Comparison of ENCODE assay signal across 1 cellular context in the genomic region with DNA sequence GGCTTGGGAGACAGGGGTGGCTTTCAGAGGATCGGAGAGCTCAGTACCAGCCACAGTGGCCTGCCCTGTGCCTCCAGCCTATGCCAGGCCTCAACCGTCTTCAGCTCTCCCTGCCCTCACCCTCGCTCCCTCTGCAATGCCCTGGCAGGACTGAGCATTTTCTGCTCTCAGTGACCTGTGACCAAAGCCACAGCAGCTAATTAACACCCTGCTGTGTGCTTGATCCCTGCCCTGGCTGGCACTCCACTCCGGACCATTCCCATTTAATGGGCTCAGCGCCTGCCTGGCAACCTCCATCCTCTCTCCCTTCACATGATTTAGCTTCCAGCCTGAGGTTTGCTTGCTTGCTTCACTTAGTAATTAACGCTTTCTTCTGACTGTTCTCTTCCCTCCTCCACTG.
TF ChIP-seq lines count a peak whose summit lies in the region.

No MANE protein-coding gene starts in this region.

TF ChIP-seq in HepG2, 621 proteins besides CTCF, POLR2A, EP300 and RAD21 (continued from another document):
- TF ChIP-seq, protein P1, sequence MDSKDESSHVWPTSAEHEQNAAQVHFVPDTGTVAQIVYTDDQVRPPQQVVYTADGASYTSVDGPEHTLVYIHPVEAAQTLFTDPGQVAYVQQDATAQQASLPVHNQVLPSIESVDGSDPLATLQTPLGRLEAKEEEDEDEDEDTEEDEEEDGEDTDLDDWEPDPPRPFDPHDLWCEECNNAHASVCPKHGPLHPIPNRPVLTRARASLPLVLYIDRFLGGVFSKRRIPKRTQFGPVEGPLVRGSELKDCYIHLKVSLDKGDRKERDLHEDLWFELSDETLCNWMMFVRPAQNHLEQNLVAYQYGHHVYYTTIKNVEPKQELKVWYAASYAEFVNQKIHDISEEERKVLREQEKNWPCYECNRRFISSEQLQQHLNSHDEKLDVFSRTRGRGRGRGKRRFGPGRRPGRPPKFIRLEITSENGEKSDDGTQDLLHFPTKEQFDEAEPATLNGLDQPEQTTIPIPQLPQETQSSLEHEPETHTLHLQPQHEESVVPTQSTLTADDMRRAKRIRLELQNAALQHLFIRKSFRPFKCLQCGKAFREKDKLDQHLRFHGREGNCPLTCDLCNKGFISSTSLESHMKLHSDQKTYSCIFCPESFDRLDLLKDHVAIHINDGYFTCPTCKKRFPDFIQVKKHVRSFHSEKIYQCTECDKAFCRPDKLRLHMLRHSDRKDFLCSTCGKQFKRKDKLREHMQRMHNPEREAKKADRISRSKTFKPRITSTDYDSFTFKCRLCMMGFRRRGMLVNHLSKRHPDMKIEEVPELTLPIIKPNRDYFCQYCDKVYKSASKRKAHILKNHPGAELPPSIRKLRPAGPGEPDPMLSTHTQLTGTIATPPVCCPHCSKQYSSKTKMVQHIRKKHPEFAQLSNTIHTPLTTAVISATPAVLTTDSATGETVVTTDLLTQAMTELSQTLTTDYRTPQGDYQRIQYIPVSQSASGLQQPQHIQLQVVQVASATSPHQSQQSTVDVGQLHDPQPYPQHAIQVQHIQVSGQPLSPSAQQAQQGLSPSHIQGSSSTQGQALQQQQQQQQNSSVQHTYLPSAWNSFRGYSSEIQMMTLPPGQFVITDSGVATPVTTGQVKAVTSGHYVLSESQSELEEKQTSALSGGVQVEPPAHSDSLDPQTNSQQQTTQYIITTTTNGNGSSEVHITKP (CRISPR knock-in tag; IDR thresholded peaks at IDR 0.05; ENCODE audit: low read depth), result no peak
- TF ChIP-seq, protein P2, sequence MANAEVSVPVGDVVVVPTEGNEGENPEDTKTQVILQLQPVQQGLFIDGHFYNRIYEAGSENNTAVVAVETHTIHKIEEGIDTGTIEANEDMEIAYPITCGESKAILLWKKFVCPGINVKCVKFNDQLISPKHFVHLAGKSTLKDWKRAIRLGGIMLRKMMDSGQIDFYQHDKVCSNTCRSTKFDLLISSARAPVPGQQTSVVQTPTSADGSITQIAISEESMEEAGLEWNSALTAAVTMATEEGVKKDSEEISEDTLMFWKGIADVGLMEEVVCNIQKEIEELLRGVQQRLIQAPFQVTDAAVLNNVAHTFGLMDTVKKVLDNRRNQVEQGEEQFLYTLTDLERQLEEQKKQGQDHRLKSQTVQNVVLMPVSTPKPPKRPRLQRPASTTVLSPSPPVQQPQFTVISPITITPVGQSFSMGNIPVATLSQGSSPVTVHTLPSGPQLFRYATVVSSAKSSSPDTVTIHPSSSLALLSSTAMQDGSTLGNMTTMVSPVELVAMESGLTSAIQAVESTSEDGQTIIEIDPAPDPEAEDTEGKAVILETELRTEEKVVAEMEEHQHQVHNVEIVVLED (CRISPR knock-in tag; IDR thresholded peaks at IDR 0.05; ENCODE audit: borderline replicate concordance), result no peak
- TF ChIP-seq, protein P3, sequence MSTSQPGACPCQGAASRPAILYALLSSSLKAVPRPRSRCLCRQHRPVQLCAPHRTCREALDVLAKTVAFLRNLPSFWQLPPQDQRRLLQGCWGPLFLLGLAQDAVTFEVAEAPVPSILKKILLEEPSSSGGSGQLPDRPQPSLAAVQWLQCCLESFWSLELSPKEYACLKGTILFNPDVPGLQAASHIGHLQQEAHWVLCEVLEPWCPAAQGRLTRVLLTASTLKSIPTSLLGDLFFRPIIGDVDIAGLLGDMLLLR (CRISPR knock-in tag; IDR thresholded peaks at IDR 0.05), result no peak
- TF ChIP-seq, protein P4, sequence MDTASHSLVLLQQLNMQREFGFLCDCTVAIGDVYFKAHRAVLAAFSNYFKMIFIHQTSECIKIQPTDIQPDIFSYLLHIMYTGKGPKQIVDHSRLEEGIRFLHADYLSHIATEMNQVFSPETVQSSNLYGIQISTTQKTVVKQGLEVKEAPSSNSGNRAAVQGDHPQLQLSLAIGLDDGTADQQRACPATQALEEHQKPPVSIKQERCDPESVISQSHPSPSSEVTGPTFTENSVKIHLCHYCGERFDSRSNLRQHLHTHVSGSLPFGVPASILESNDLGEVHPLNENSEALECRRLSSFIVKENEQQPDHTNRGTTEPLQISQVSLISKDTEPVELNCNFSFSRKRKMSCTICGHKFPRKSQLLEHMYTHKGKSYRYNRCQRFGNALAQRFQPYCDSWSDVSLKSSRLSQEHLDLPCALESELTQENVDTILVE (CRISPR knock-in tag; IDR thresholded peaks at IDR 0.05), result no peak
- TF ChIP-seq, protein P5, sequence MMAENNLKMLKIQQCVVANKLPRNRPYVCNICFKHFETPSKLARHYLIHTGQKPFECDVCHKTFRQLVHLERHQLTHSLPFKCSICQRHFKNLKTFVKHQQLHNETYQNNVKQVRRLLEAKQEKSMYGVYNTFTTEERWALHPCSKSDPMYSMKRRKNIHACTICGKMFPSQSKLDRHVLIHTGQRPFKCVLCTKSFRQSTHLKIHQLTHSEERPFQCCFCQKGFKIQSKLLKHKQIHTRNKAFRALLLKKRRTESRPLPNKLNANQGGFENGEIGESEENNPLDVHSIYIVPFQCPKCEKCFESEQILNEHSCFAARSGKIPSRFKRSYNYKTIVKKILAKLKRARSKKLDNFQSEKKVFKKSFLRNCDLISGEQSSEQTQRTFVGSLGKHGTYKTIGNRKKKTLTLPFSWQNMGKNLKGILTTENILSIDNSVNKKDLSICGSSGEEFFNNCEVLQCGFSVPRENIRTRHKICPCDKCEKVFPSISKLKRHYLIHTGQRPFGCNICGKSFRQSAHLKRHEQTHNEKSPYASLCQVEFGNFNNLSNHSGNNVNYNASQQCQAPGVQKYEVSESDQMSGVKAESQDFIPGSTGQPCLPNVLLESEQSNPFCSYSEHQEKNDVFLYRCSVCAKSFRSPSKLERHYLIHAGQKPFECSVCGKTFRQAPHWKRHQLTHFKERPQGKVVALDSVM (CRISPR knock-in tag; IDR thresholded peaks at IDR 0.05), result no peak
- TF ChIP-seq, protein P6, sequence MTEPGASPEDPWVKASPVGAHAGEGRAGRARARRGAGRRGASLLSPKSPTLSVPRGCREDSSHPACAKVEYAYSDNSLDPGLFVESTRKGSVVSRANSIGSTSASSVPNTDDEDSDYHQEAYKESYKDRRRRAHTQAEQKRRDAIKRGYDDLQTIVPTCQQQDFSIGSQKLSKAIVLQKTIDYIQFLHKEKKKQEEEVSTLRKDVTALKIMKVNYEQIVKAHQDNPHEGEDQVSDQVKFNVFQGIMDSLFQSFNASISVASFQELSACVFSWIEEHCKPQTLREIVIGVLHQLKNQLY (CRISPR knock-in tag; IDR thresholded peaks at IDR 0.05), result no peak
- TF ChIP-seq ZNF577 (CRISPR knock-in tag; IDR thresholded peaks at IDR 0.05; ENCODE audit: borderline replicate concordance, low read depth), result no peak
- TF ChIP-seq ZNF451 (CRISPR knock-in tag; IDR thresholded peaks at IDR 0.05), result no peak
- no peak for TF ChIP-seq ZNF546 (CRISPR knock-in tag; conservative IDR thresholded peaks at IDR 0.05)
